2 cellular contexts compared by ENCODE assay signal in the genomic region with DNA sequence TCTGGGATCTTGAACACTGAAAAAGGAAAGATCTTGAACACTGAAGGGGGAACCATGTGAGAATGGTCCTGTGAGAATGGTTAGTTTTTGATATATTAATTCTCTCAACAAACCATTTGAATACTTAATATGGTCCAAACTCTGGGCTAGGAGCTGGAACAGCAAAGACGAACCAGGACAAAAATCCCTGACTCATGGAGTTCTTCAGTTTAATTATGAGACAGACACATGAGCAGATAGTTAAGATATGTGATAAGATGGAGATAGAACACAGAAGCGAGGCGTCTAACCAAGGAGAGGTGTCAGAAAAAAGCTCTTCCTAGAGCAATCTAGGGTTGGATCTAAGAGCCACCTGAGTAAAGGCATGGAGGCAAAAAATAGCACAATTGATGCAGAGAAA.
TF ChIP-seq lines count a peak whose summit lies in the region.

No MANE protein-coding gene starts in this region.

TF ChIP-seq in SK-N-SH, 30 proteins besides CTCF, POLR2A, EP300 and RAD21 (continued from another document):
- TF ChIP-seq, protein P1, sequence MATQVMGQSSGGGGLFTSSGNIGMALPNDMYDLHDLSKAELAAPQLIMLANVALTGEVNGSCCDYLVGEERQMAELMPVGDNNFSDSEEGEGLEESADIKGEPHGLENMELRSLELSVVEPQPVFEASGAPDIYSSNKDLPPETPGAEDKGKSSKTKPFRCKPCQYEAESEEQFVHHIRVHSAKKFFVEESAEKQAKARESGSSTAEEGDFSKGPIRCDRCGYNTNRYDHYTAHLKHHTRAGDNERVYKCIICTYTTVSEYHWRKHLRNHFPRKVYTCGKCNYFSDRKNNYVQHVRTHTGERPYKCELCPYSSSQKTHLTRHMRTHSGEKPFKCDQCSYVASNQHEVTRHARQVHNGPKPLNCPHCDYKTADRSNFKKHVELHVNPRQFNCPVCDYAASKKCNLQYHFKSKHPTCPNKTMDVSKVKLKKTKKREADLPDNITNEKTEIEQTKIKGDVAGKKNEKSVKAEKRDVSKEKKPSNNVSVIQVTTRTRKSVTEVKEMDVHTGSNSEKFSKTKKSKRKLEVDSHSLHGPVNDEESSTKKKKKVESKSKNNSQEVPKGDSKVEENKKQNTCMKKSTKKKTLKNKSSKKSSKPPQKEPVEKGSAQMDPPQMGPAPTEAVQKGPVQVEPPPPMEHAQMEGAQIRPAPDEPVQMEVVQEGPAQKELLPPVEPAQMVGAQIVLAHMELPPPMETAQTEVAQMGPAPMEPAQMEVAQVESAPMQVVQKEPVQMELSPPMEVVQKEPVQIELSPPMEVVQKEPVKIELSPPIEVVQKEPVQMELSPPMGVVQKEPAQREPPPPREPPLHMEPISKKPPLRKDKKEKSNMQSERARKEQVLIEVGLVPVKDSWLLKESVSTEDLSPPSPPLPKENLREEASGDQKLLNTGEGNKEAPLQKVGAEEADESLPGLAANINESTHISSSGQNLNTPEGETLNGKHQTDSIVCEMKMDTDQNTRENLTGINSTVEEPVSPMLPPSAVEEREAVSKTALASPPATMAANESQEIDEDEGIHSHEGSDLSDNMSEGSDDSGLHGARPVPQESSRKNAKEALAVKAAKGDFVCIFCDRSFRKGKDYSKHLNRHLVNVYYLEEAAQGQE (IDR thresholded peaks at IDR 0.05; ENCODE audit: low read depth, low read length): no peak
- TF ChIP-seq YY1 (IDR thresholded peaks at IDR 0.05; ENCODE audit: low read depth) (no peak), CHD2 (IDR thresholded peaks at IDR 0.05; ENCODE audit: low read length, partially characterized antibody) (no peak), ELF1 (IDR thresholded peaks at IDR 0.05) (no peak), TEAD4 (IDR thresholded peaks at IDR 0.05; ENCODE audit: borderline replicate concordance, insufficient read depth) (no peak), NRF1 (IDR thresholded peaks at IDR 0.05; ENCODE audit: low read depth, low read length) (no peak), JUND (IDR thresholded peaks at IDR 0.05) (no peak), RCOR1 (IDR thresholded peaks at IDR 0.05; ENCODE audit: low read length) (no peak), SMC3 (IDR thresholded peaks at IDR 0.05; ENCODE audit: low read depth, low read length) (no peak), SIN3A (IDR thresholded peaks at IDR 0.05; ENCODE audit: borderline replicate concordance, low read depth, low read length) (no peak), GATA2 (CRISPR knock-in tag; IDR thresholded peaks at IDR 0.05) (no peak)
- TF ChIP-seq, protein P2, sequence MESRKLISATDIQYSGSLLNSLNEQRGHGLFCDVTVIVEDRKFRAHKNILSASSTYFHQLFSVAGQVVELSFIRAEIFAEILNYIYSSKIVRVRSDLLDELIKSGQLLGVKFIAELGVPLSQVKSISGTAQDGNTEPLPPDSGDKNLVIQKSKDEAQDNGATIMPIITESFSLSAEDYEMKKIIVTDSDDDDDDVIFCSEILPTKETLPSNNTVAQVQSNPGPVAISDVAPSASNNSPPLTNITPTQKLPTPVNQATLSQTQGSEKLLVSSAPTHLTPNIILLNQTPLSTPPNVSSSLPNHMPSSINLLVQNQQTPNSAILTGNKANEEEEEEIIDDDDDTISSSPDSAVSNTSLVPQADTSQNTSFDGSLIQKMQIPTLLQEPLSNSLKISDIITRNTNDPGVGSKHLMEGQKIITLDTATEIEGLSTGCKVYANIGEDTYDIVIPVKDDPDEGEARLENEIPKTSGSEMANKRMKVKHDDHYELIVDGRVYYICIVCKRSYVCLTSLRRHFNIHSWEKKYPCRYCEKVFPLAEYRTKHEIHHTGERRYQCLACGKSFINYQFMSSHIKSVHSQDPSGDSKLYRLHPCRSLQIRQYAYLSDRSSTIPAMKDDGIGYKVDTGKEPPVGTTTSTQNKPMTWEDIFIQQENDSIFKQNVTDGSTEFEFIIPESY (IDR thresholded peaks at IDR 0.05; ENCODE audit: borderline replicate concordance, low read depth): no peak
- TF ChIP-seq, protein P3, sequence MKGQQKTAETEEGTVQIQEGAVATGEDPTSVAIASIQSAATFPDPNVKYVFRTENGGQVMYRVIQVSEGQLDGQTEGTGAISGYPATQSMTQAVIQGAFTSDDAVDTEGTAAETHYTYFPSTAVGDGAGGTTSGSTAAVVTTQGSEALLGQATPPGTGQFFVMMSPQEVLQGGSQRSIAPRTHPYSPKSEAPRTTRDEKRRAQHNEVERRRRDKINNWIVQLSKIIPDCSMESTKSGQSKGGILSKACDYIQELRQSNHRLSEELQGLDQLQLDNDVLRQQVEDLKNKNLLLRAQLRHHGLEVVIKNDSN (IDR thresholded peaks at IDR 0.05; ENCODE audit: borderline replicate concordance, low read depth): no peak
- TF ChIP-seq, protein P4, sequence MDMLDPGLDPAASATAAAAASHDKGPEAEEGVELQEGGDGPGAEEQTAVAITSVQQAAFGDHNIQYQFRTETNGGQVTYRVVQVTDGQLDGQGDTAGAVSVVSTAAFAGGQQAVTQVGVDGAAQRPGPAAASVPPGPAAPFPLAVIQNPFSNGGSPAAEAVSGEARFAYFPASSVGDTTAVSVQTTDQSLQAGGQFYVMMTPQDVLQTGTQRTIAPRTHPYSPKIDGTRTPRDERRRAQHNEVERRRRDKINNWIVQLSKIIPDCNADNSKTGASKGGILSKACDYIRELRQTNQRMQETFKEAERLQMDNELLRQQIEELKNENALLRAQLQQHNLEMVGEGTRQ (IDR thresholded peaks at IDR 0.05; ENCODE audit: borderline replicate concordance, low read depth, low read length): no peak

TF ChIP-seq in SK-N-SH treated with all-trans-retinoic acid at 6 μM for 48 hours, 23 proteins besides CTCF, POLR2A, EP300 and RAD21:
- TF ChIP-seq, protein P5, sequence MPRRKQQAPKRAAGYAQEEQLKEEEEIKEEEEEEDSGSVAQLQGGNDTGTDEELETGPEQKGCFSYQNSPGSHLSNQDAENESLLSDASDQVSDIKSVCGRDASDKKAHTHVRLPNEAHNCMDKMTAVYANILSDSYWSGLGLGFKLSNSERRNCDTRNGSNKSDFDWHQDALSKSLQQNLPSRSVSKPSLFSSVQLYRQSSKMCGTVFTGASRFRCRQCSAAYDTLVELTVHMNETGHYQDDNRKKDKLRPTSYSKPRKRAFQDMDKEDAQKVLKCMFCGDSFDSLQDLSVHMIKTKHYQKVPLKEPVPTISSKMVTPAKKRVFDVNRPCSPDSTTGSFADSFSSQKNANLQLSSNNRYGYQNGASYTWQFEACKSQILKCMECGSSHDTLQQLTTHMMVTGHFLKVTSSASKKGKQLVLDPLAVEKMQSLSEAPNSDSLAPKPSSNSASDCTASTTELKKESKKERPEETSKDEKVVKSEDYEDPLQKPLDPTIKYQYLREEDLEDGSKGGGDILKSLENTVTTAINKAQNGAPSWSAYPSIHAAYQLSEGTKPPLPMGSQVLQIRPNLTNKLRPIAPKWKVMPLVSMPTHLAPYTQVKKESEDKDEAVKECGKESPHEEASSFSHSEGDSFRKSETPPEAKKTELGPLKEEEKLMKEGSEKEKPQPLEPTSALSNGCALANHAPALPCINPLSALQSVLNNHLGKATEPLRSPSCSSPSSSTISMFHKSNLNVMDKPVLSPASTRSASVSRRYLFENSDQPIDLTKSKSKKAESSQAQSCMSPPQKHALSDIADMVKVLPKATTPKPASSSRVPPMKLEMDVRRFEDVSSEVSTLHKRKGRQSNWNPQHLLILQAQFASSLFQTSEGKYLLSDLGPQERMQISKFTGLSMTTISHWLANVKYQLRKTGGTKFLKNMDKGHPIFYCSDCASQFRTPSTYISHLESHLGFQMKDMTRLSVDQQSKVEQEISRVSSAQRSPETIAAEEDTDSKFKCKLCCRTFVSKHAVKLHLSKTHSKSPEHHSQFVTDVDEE (CRISPR knock-in tag; IDR thresholded peaks at IDR 0.05): no peak
- TF ChIP-seq RARB (CRISPR knock-in tag; IDR thresholded peaks at IDR 0.05) (no peak), ZFP30 (CRISPR knock-in tag; IDR thresholded peaks at IDR 0.05) (no peak), GLIS3 (CRISPR knock-in tag; IDR thresholded peaks at IDR 0.05) (no peak), ISL1 (CRISPR knock-in tag; IDR thresholded peaks at IDR 0.05) (no peak), PPARA (CRISPR knock-in tag; IDR thresholded peaks at IDR 0.05; ENCODE audit: borderline replicate concordance) (no peak), TCF4 (CRISPR knock-in tag; IDR thresholded peaks at IDR 0.05; ENCODE audit: borderline replicate concordance) (no peak), ZNF565 (CRISPR knock-in tag; conservative IDR thresholded peaks at IDR 0.05; ENCODE audit: low read depth) (no peak), CSDC2 (CRISPR knock-in tag; IDR thresholded peaks at IDR 0.05) (no peak)
- TF ChIP-seq, protein P6, sequence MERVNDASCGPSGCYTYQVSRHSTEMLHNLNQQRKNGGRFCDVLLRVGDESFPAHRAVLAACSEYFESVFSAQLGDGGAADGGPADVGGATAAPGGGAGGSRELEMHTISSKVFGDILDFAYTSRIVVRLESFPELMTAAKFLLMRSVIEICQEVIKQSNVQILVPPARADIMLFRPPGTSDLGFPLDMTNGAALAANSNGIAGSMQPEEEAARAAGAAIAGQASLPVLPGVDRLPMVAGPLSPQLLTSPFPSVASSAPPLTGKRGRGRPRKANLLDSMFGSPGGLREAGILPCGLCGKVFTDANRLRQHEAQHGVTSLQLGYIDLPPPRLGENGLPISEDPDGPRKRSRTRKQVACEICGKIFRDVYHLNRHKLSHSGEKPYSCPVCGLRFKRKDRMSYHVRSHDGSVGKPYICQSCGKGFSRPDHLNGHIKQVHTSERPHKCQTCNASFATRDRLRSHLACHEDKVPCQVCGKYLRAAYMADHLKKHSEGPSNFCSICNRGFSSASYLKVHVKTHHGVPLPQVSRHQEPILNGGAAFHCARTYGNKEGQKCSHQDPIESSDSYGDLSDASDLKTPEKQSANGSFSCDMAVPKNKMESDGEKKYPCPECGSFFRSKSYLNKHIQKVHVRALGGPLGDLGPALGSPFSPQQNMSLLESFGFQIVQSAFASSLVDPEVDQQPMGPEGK (CRISPR knock-in tag; IDR thresholded peaks at IDR 0.05; ENCODE audit: borderline replicate concordance): no peak
- TF ChIP-seq, protein P7, sequence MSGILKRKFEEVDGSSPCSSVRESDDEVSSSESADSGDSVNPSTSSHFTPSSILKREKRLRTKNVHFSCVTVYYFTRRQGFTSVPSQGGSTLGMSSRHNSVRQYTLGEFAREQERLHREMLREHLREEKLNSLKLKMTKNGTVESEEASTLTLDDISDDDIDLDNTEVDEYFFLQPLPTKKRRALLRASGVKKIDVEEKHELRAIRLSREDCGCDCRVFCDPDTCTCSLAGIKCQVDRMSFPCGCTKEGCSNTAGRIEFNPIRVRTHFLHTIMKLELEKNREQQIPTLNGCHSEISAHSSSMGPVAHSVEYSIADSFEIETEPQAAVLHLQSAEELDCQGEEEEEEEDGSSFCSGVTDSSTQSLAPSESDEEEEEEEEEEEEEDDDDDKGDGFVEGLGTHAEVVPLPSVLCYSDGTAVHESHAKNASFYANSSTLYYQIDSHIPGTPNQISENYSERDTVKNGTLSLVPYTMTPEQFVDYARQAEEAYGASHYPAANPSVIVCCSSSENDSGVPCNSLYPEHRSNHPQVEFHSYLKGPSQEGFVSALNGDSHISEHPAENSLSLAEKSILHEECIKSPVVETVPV (CRISPR knock-in tag; IDR thresholded peaks at IDR 0.05): no peak
